26 cellular contexts compared by ENCODE assay signal in genomic region chr5:134992148-134992547, GRCh38. TPM values are rescaled to one million over a fixed set of nuclear protein-coding genes. Genes with fewer than 3 reads are reported as not detected.
A peak's percentile ranks its signal among the peaks of the same experiment; 100 is the strongest.
DNase-seq lines count a peak whose midpoint lies in the region; ATAC-seq, FAIRE-seq and TF ChIP-seq lines count a peak whose summit lies in the region.
"Had no signal": no experiment of that assay in that cellular context is flagged by ENCODE, and none has a peak within 500 bp of the region (broad histone marks: within the 10 kb centered on the region; RNA-seq: fewer than 3 reads in every experiment).

No MANE protein-coding gene starts in this region.

- no peaks in the 10 kb centered on the region for H3K9me3 ChIP-seq in A549
- H3K9me3 ChIP-seq in GM12878 (replicated peaks; ENCODE audit: control insufficient read depth, insufficient read depth, low read length), result no peaks in the 10 kb centered on the region; the same call in 2 of the 3 replicates
- no peaks in the 10 kb centered on the region for H3K9me3 ChIP-seq in H1 (ENCODE audit: insufficient read depth in 2 of 2, low read depth in 1 of 2, low read length in 1 of 2)
- H3K9me3 ChIP-seq: BE2C, HAP-1 had no signal

- CTCF ChIA-PET in A549 (lab: Yijun Ruan, JAX), result no interaction called here
- CTCF ChIA-PET in GM12878 (lab: Yijun Ruan, JAX), result no interaction called here
- CTCF ChIA-PET in H1 (lab: Charles Lee; ENCODE audit: partially characterized antibody), result no interaction called here

- H2BK120ac ChIP-seq in H1 (replicated peaks; ENCODE audit: low read depth, low read length), result no peak overlapping the region

- TF ChIP-seq EP300 in A549 (IDR thresholded peaks at IDR 0.05) (no peak), GM12878 (IDR thresholded peaks at IDR 0.05; ENCODE audit: borderline replicate concordance in 1 of 2, control insufficient read depth in 1 of 2, low read depth in 2 of 2, low read length in 2 of 2) (no peak), H1 (IDR thresholded peaks at IDR 0.05; ENCODE audit: borderline replicate concordance in 1 of 2, low read depth in 2 of 2, low read length in 2 of 2) (no peak)

- ATAC-seq in A549 (no peak), GM12878 (no peak), HG03469 (IDR thresholded peaks at IDR 0.05; ENCODE audit: unreplicated experiment) (no peak)
- ATAC-seq: GM23338 had no signal

- H2BK20ac ChIP-seq in H1 (ENCODE audit: low read length), result no peak overlapping the region

- H3K79me2 ChIP-seq in GM12878 (ENCODE audit: control insufficient read depth, insufficient read depth, low read length), result no peaks in the 10 kb centered on the region
- H3K79me2 ChIP-seq in H1 (ENCODE audit: control insufficient read depth in 1 of 2, insufficient read depth in 2 of 2, low read length in 2 of 2), result no peaks in the 10 kb centered on the region

- no peak overlapping the region for H2BK15ac ChIP-seq in H1 (ENCODE audit: low read length)

- H3K4me2 ChIP-seq in A549 (no peak overlapping the region), GM12878 (ENCODE audit: control insufficient read depth, insufficient read depth) (no peak overlapping the region), H1 (ENCODE audit: insufficient read depth in 1 of 2, low read depth in 2 of 2, low read length in 2 of 2) (no peak overlapping the region)
- H3K4me2 ChIP-seq: BLaER1 treated with 17β-estradiol and CSF1 and Interleukin-3, amounts not matched to agents 10 nM and 100 nM; GM23338 had no signal

- FAIRE-seq in A549 (lab: Jason Lieb, UNC) (no peak), GM12878 (lab: Jason Lieb, UNC) (no peak), H1 (lab: Jason Lieb, UNC) (no peak)
- FAIRE-seq: A204.1, D721Med, G401.6, GM12891, GM18507, H54 had no signal

- H3K27me3 ChIP-seq in GM12878 (replicated peaks in 1 of 2; ENCODE audit: control insufficient read depth in 2 of 2, insufficient read depth in 2 of 2, low read length in 1 of 2), result no peaks in the 10 kb centered on the region
- H3K27me3 ChIP-seq in H1 (replicated peaks in 1 of 4; ENCODE audit: control insufficient read depth in 3 of 4, extremely low read depth in 1 of 4, insufficient read depth in 3 of 4, low read length in 3 of 4), result no peaks in the 10 kb centered on the region
- H3K27me3 ChIP-seq: BE2C; BLaER1 treated with 17β-estradiol and CSF1 and Interleukin-3, amounts not matched to agents 10 nM and 100 nM had no signal

- no peak for TF ChIP-seq POLR2A in A549 (IDR thresholded peaks at IDR 0.05; ENCODE audit: low read length)
- no peak for TF ChIP-seq POLR2A in GM12878 (IDR thresholded peaks at IDR 0.05; ENCODE audit: low read depth, low read length)
- no peak for TF ChIP-seq POLR2A in H1 (IDR thresholded peaks at IDR 0.05; ENCODE audit: control extremely low read depth in 1 of 2, low read depth in 2 of 2, low read length in 2 of 2)

- TF ChIP-seq CTCF in A549 (IDR thresholded peaks at IDR 0.05) (no peak), GM12878 (IDR thresholded peaks at IDR 0.05 in 2 of 3, conservative IDR thresholded peaks at IDR 0.05 in 1 of 3; ENCODE audit: control insufficient read depth in 2 of 3, extremely low read depth in 1 of 3, insufficient read depth in 1 of 3, low read depth in 3 of 3, low read length in 3 of 3) (no peak), H1 (IDR thresholded peaks at IDR 0.05; ENCODE audit: control extremely low read depth in 1 of 3, insufficient read depth in 1 of 3, low read depth in 1 of 3, low read length in 3 of 3) (no peak)

- H3K9ac ChIP-seq in GM12878 (ENCODE audit: control insufficient read depth, insufficient read depth, low read length) (no peak overlapping the region), H1 (replicated peaks in 1 of 4; ENCODE audit: extremely low read depth in 1 of 4, low read depth in 3 of 4, low read length in 3 of 4) (no peak overlapping the region)
- H3K9ac ChIP-seq: BLaER1 treated with 17β-estradiol and CSF1 and Interleukin-3, amounts not matched to agents 10 nM and 100 nM had no signal

- H3K4ac ChIP-seq in H1 (replicated peaks; ENCODE audit: insufficient read length, low read depth, low read length), result no peak overlapping the region

- no peak for TF ChIP-seq RAD21 in A549 (conservative IDR thresholded peaks at IDR 0.05 in 1 of 2, IDR thresholded peaks at IDR 0.05 in 1 of 2)
- TF ChIP-seq RAD21 in GM12878 (IDR thresholded peaks at IDR 0.05; ENCODE audit: insufficient read depth, low read depth, low read length), result no peak
- TF ChIP-seq RAD21 in H1 (IDR thresholded peaks at IDR 0.05 in 1 of 2, conservative IDR thresholded peaks at IDR 0.05 in 1 of 2; ENCODE audit: low read depth in 2 of 2, low read length in 2 of 2), result no peak

- no peaks in the 10 kb centered on the region for H3K79me1 ChIP-seq in H1 (ENCODE audit: low read depth, low read length)

- no peak overlapping the region for H3K23ac ChIP-seq in H1 (ENCODE audit: insufficient read length)

- no peak overlapping the region for H4K91ac ChIP-seq in H1 (replicated peaks; ENCODE audit: insufficient read length, low read length)

- intact Hi-C loops in GM12878 (cut with micrococcal nuclease; ENCODE audit: unreplicated experiment), result no loop called here

- H3K14ac ChIP-seq in H1 (ENCODE audit: insufficient read length), result no peak overlapping the region

- no peak overlapping the region for H3K27ac ChIP-seq in A549
- H3K27ac ChIP-seq in GM12878 (ENCODE audit: control insufficient read depth, insufficient read depth), result no peak overlapping the region
- H3K27ac ChIP-seq in H1 (ENCODE audit: low read depth, low read length), result no peak overlapping the region
- H3K27ac ChIP-seq: 22Rv1; BLaER1 treated with 17β-estradiol and CSF1 and Interleukin-3, amounts not matched to agents 10 nM and 100 nM had no signal

- no peaks in the 10 kb centered on the region for H3K23me2 ChIP-seq in H1 (ENCODE audit: low read depth, low read length)

- no peak overlapping the region for H2AFZ ChIP-seq in GM12878 (ENCODE audit: control insufficient read depth, low read depth, low read length)
- H2AFZ ChIP-seq in H1 (ENCODE audit: low read length), result no peak overlapping the region
- H2AFZ ChIP-seq: GM23338 had no signal

- H2BK12ac ChIP-seq in H1 (ENCODE audit: low read depth, low read length), result no peak overlapping the region

- H3K18ac ChIP-seq in H1 (ENCODE audit: extremely low read depth, low read length), result no peak overlapping the region

- H3K56ac ChIP-seq in H1 (replicated peaks; ENCODE audit: insufficient read length, low read depth, low read length), result no peak overlapping the region

- no peak overlapping the region for H2BK5ac ChIP-seq in H1 (ENCODE audit: low read depth, low read length)

- WGBS in A549 (ENCODE audit: missing lambda C conversion rate), result 82% methylated on average over 5 of the region's 5 CpGs
- 62% methylated on average over 5 of the region's 5 CpGs for WGBS in GM12878 (ENCODE audit: insufficient coverage, insufficient replicate concordance, low lambda C conversion rate, missing lambda C conversion rate)
- 93% methylated on average over 5 of the region's 5 CpGs; no CpG with 5 or more reads in 1 of the 2 experiments for WGBS in H1 (ENCODE audit: extremely low coverage in 1 of 2, insufficient coverage in 1 of 2, insufficient read length in 1 of 2, insufficient replicate concordance in 2 of 2, low coverage in 1 of 2, low lambda C conversion rate in 2 of 2, missing lambda C conversion rate in 1 of 2), 2 experiments

- no peak overlapping the region for H3K4me3 ChIP-seq in A549
- H3K4me3 ChIP-seq in GM12878, result no peak overlapping the region
- H3K4me3 ChIP-seq in H1 (ENCODE audit: extremely low read depth in 1 of 4, insufficient read depth in 2 of 4, low read depth in 3 of 4, low read length in 4 of 4), result no peak overlapping the region
- H3K4me3 ChIP-seq: BLaER1 treated with 17β-estradiol and CSF1 and Interleukin-3, amounts not matched to agents 10 nM and 100 nM; GM23338; HAP-1 had no signal

- H2AK5ac ChIP-seq in H1 (ENCODE audit: low read depth, low read length), result no peak overlapping the region

- POLR2A ChIA-PET in A549 (lab: Yijun Ruan, JAX) (no interaction called here), GM12878 (lab: Charles Lee) (no interaction called here), H1 (lab: Charles Lee; ENCODE audit: partially characterized antibody) (no interaction called here)

- in situ Hi-C loops in GM12878 (cut with MboI), result no loop called here

- SMC1A ChIA-PET in GM12878 (lab: Charles Lee; ENCODE audit: uncharacterized antibody, unreplicated experiment), result no interaction called here

- H4K20me1 ChIP-seq in GM12878 (ENCODE audit: control insufficient read depth, insufficient read depth) (no peaks in the 10 kb centered on the region), H1 (replicated peaks in 1 of 2; ENCODE audit: control insufficient read depth in 1 of 2, insufficient read depth in 2 of 2, low read length in 2 of 2) (no peaks in the 10 kb centered on the region)
- H4K20me1 ChIP-seq: BLaER1 treated with 17β-estradiol and CSF1 and Interleukin-3, amounts not matched to agents 10 nM and 100 nM had no signal

- no TSS peak for BruUV-seq in GM12878 (replicated peaks; lab: Mats Ljungman, UMichigan)

- H4K5ac ChIP-seq in H1 (ENCODE audit: insufficient read length, low read depth, low read length), result no peak overlapping the region

- no peaks in the 10 kb centered on the region for H3K36me3 ChIP-seq in GM12878 (ENCODE audit: control insufficient read depth in 2 of 2, insufficient read depth in 2 of 2, low read length in 1 of 2)
- no peaks in the 10 kb centered on the region for H3K36me3 ChIP-seq in H1 (ENCODE audit: control insufficient read depth in 2 of 4, insufficient read depth in 4 of 4, low read length in 3 of 4)
- H3K36me3 ChIP-seq: BE2C, HAP-1 had no signal

- H4K8ac ChIP-seq in H1 (ENCODE audit: extremely low read depth, insufficient read depth, low read length), result no peak overlapping the region

- H3K4me1 ChIP-seq in A549, result no peaks in the 10 kb centered on the region
- no peaks in the 10 kb centered on the region for H3K4me1 ChIP-seq in GM12878 (ENCODE audit: control insufficient read depth, insufficient read depth, low read length)
- H3K4me1 ChIP-seq in H1 (replicated peaks in 1 of 4; ENCODE audit: control insufficient read depth in 3 of 4, insufficient read depth in 4 of 4, low read length in 3 of 4), result peaks cover 0 to 9% (median 6%) of the 10 kb centered on the region in 4 experiments; a peak in 4 of 7 replicates
- H3K4me1 ChIP-seq: BE2C, HAP-1 had no signal

- RAD21 ChIA-PET in GM12878 (lab: Charles Lee; ENCODE audit: unreplicated experiment), result no interaction called here

- peak; percentile 12 for DNase-seq in DMS 273 (lab: John Stamatoyannopoulos, UW; ENCODE audit: unreplicated experiment)
- no peak for DNase-seq in DMS 273 treated with DMSO at 0.1 percent for 48 hours (lab: John Stamatoyannopoulos, UW)
- no peak for DNase-seq in A549 (ENCODE audit: low read depth in 1 of 2, low spot score in 1 of 2)
- no peak for DNase-seq in GM12878 (ENCODE audit: low read depth, low spot score)
- no peak for DNase-seq in H1 (ENCODE audit: low read depth in 1 of 2, low spot score in 2 of 2)
- DNase-seq in T-helper 2 cell, result no peak
- DNase-seq: ACHN; AML-193; BE2C; CD4-positive, alpha-beta T cell; CD8-positive, alpha-beta memory T cell; DMS153; DND-41; HFFc6 had no signal

RNA-seq across cellular contexts. Expression of gene CATSPER3, which starts 24.4 kb away (rescaled TPM):
- polyA plus RNA-seq in A549 (2011; rRNA removed) (0.74 and 1.2 TPM in 2 replicates), A549 (2017; fragmentation: RNase III; extraction: RNeasy Plus Mini Kit Qiagen cat#74134 plus additional on column Dnase treatment) (0.22 to 0.62 TPM (median 0.41 TPM) in 3 replicates), GM12878 (2011; rRNA removed) (0.33 and 0.38 TPM in 2 replicates), GM12878 (2014; fragmentation: Illumina TruSeq; extraction: Trizol) (0.06 TPM in 1 of 2 replicates, not detected in the other), GM12878 (2014; fragmentation: Nextera tagmentation; extraction: Ambion mirVana) (under 1 TPM; 0.11 to 0.15 TPM), GM12878 (2014; rRNA removed) (0.18 TPM in 1 of 2 replicates, not detected in the other), GM12878 (2016; fragmentation: Nextera tagmentation; extraction: Ambion mirVana) (under 1 TPM in 1 of 2 experiments, not detected in 1; 0.12 TPM), H1 (2011; rRNA removed) (0.60 and 0.62 TPM in 2 replicates)
- 0.67 and 0.82 TPM in 2 replicates for polyA plus RNA-seq in A549 (2012; cell fraction: cytosol; rRNA removed)
- 1.4 and 2.1 TPM in 2 replicates for polyA plus RNA-seq in A549 (2012; cell fraction: nucleus; rRNA removed)
- polyA minus RNA-seq in A549 (2011; rRNA and poly(A)+ RNA removed), result 1.9 and 2.0 TPM in 2 replicates
- not detected in 2 replicates for total RNA-seq in GM12878 (2013; cell fraction: nucleolus; rRNA removed)
- total RNA-seq in GM12878 (2014; rRNA removed) (0.27 TPM in 1 of 2 replicates, not detected in the other), GM12878 (2014; rRNA removed; fragmentation: Illumina TruSeq; extraction: Trizol) (0.14 TPM in 1 of 2 replicates, not detected in the other), GM12878 (2021) (0.18 TPM in 1 of 2 replicates, not detected in the other)
- polyA plus RNA-seq in GM12878 (2011; ENCODE audit: low read depth), result 0.26 TPM
- polyA plus RNA-seq in GM12878 (2011; cell fraction: cytosol; rRNA removed), result 0.15 and 0.48 TPM in 2 replicates
- 0.70 and 0.75 TPM in 2 replicates for polyA plus RNA-seq in GM12878 (2011; cell fraction: nucleus; rRNA removed)
- 0.11 TPM in 1 of 2 replicates, not detected in the other for polyA plus RNA-seq in GM12878 (2012)
- polyA minus RNA-seq in GM12878 (2011; rRNA and poly(A)+ RNA removed), result 0.37 TPM in 1 of 2 replicates, not detected in the other
- not detected in 2 replicates for polyA minus RNA-seq in GM12878 (2011; cell fraction: cytosol; rRNA and poly(A)+ RNA removed)
- polyA minus RNA-seq in GM12878 (2011; cell fraction: nucleus; rRNA and poly(A)+ RNA removed), result 0.24 and 0.38 TPM in 2 replicates
- total RNA-seq in H1 (2021; fragmentation: NEBNext Ultra II Directional; extraction: Animal tissue kit (Norgen Biotek cat#: 25700)), result 0.48 TPM in 1 of 2 replicates, not detected in the other
- 0.49 TPM for polyA plus RNA-seq in H1 (2011; cell fraction: cytosol; rRNA removed)
- polyA plus RNA-seq in H1 (2011; cell fraction: nucleus; rRNA removed), result 0.88 TPM
- 0.36 to 0.70 TPM (median 0.42 TPM) in 4 replicates for polyA plus RNA-seq in H1 (2012, experiment 1 of 2)
- polyA plus RNA-seq in H1 (2012, experiment 2 of 2), result 0.17 TPM
- polyA plus RNA-seq in H1 (2013, experiment 1 of 2), result 0.30 TPM
- polyA plus RNA-seq in H1 (2013, experiment 2 of 2), result 0.28 TPM
- polyA minus RNA-seq in H1 (2011; rRNA and poly(A)+ RNA removed), result 0.38 and 0.78 TPM in 2 replicates
- not detected for polyA minus RNA-seq in H1 (2011; cell fraction: cytosol; rRNA and poly(A)+ RNA removed)
- polyA minus RNA-seq in H1 (2011; cell fraction: nucleus; rRNA and poly(A)+ RNA removed), result not detected
- total RNA-seq: GM23338 had no signal

RNA-seq across cellular contexts. Expression of gene PITX1, which starts 41.9 kb away (rescaled TPM):
- polyA plus RNA-seq in A549 (2011; rRNA removed), result 9.7 and 11.1 TPM in 2 replicates
- polyA plus RNA-seq in A549 (2012; cell fraction: cytosol; rRNA removed), result 25.5 and 35.0 TPM in 2 replicates
- polyA plus RNA-seq in A549 (2012; cell fraction: nucleus; rRNA removed), result 20.7 and 41.2 TPM in 2 replicates
- 15.8 to 17.1 TPM (median 16.7 TPM) in 3 replicates for polyA plus RNA-seq in A549 (2017; fragmentation: RNase III; extraction: RNeasy Plus Mini Kit Qiagen cat#74134 plus additional on column Dnase treatment)
- polyA minus RNA-seq in A549 (2011; rRNA and poly(A)+ RNA removed), result 3.9 and 4.9 TPM in 2 replicates
- not detected in 2 replicates for total RNA-seq in GM12878 (2013; cell fraction: nucleolus; rRNA removed)
- 0.44 and 0.68 TPM in 2 replicates for total RNA-seq in GM12878 (2014; rRNA removed)
- total RNA-seq in GM12878 (2014; rRNA removed; fragmentation: Illumina TruSeq; extraction: Trizol), result 0.18 TPM in 1 of 2 replicates, not detected in the other
- 0.77 and 1.1 TPM in 2 replicates for total RNA-seq in GM12878 (2021)
- not detected for polyA plus RNA-seq in GM12878 (2011; ENCODE audit: low read depth)
- not detected in 2 replicates for polyA plus RNA-seq in GM12878 (2011; rRNA removed)
- polyA plus RNA-seq in GM12878 (2011; cell fraction: cytosol; rRNA removed), result not detected in 2 replicates
- polyA plus RNA-seq in GM12878 (2011; cell fraction: nucleus; rRNA removed), result not detected in 2 replicates
- polyA plus RNA-seq in GM12878 (2012), result 0.18 and 0.31 TPM in 2 replicates
- polyA plus RNA-seq in GM12878 (2014; fragmentation: Illumina TruSeq; extraction: Trizol), result not detected in 2 replicates
- polyA plus RNA-seq in GM12878 (2014; fragmentation: Nextera tagmentation; extraction: Ambion mirVana), result not detected
- polyA plus RNA-seq in GM12878 (2014; rRNA removed), result 0.96 and 1.2 TPM in 2 replicates
- under 1 TPM; 0.16 to 0.43 TPM for polyA plus RNA-seq in GM12878 (2016; fragmentation: Nextera tagmentation; extraction: Ambion mirVana)
- not detected in 2 replicates for polyA minus RNA-seq in GM12878 (2011; rRNA and poly(A)+ RNA removed)
- 1.6 and 1.9 TPM in 2 replicates for polyA minus RNA-seq in GM12878 (2011; cell fraction: cytosol; rRNA and poly(A)+ RNA removed)
- polyA minus RNA-seq in GM12878 (2011; cell fraction: nucleus; rRNA and poly(A)+ RNA removed), result 0.96 TPM in 1 of 2 replicates, not detected in the other
- total RNA-seq in H1 (2021; fragmentation: NEBNext Ultra II Directional; extraction: Animal tissue kit (Norgen Biotek cat#: 25700)), result not detected in 2 replicates
- 0.03 and 0.05 TPM in 2 replicates for polyA plus RNA-seq in H1 (2011; rRNA removed)
- 0.05 TPM for polyA plus RNA-seq in H1 (2011; cell fraction: cytosol; rRNA removed)
- polyA plus RNA-seq in H1 (2011; cell fraction: nucleus; rRNA removed), result 0.06 TPM
- polyA plus RNA-seq in H1 (2012, experiment 1 of 2), result not detected in 4 replicates
- polyA plus RNA-seq in H1 (2012, experiment 2 of 2), result not detected
- 0.04 TPM for polyA plus RNA-seq in H1 (2013, experiment 1 of 2)
- 0.06 TPM for polyA plus RNA-seq in H1 (2013, experiment 2 of 2)
- not detected in 2 replicates for polyA minus RNA-seq in H1 (2011; rRNA and poly(A)+ RNA removed)
- polyA minus RNA-seq in H1 (2011; cell fraction: cytosol; rRNA and poly(A)+ RNA removed), result 0.88 TPM
- 0.70 TPM for polyA minus RNA-seq in H1 (2011; cell fraction: nucleus; rRNA and poly(A)+ RNA removed)
- total RNA-seq: CD4-positive, alpha-beta T cell; CD8-positive, alpha-beta memory T cell; GM23338 had no signal
- polyA plus RNA-seq: CD14-positive monocyte; CD8-positive, alpha-beta memory T cell; GM23338 had no signal

Comparison
In these comparisons a context has a peak if more than half of its experiments do, and no peak if none do; other contexts are left out.
1. RNA of gene PITX1, which starts 41.9 kb away (polyA plus RNA-seq): 9.7 to 41.2 TPM in A549; 0.03 to 0.06 TPM in H1 and 0.16 to 1.2 TPM in GM12878; every median in the first group is over 4 times any median in the second.